ENCODE assay signal across 8 cellular contexts in genomic region chr6:117352466-117353081, GRCh38.
DNase-seq lines count a peak whose midpoint lies in the region; ATAC-seq and TF ChIP-seq lines count a peak whose summit lies in the region.

No MANE protein-coding gene starts in this region.

- no peaks in the 10 kb centered on the region for H3K9me3 ChIP-seq in right lobe of liver
- no peaks in the 10 kb centered on the region for H3K9me3 ChIP-seq in sigmoid colon

- peak; percentile 24 for DNase-seq in SIG-M5 treated with dmso at 0.1 percent for 504 hours (lab: John Stamatoyannopoulos, UW; ENCODE audit: unreplicated experiment)
- no peak for DNase-seq in SIG-M5 (lab: John Stamatoyannopoulos, UW)
- DNase-seq in SW480 (ENCODE audit: low spot score): peak; percentile 13
- DNase-seq in right lobe of liver: no peak
- DNase-seq in sigmoid colon: no peak
- no peak for DNase-seq in NCI-H524 treated with DMSO at 0.1 percent for 48 hours (lab: John Stamatoyannopoulos, UW)
- no peak for DNase-seq in hepatic stellate cell (ENCODE audit: low spot score)

- no peaks in the 10 kb centered on the region for H3K27me3 ChIP-seq in right lobe of liver
- no peaks in the 10 kb centered on the region for H3K27me3 ChIP-seq in sigmoid colon

- intact Hi-C loops in right lobe of liver (cut with DNase I): no loop called here
- intact Hi-C loops in sigmoid colon (cut with DNase I): no loop called here

- TF ChIP-seq EP300 in sigmoid colon (IDR thresholded peaks at IDR 0.05): no peak

- H3K36me3 ChIP-seq in right lobe of liver (no peaks in the 10 kb centered on the region), sigmoid colon (no peaks in the 10 kb centered on the region)

- no peak overlapping the region for H3K27ac ChIP-seq in right lobe of liver
- no peak overlapping the region for H3K27ac ChIP-seq in sigmoid colon

- 23% methylated on average over 3 of the region's 3 CpGs for WGBS in right lobe of liver (ENCODE audit: insufficient coverage, low coverage, low lambda C conversion rate, missing lambda C conversion rate)
- WGBS in sigmoid colon, 2 donors: 44 to 62% methylated on average over 3 of the region's 3 CpGs

- H3K4me1 ChIP-seq in right lobe of liver (no peaks in the 10 kb centered on the region), sigmoid colon (no peaks in the 10 kb centered on the region)

- H3K4me3 ChIP-seq in right lobe of liver (no peak overlapping the region), sigmoid colon (no peak overlapping the region)

- TF ChIP-seq POLR2A in right lobe of liver (IDR thresholded peaks at IDR 0.05) (no peak), sigmoid colon (IDR thresholded peaks at IDR 0.05) (no peak)

- TF ChIP-seq CTCF in right lobe of liver (IDR thresholded peaks at IDR 0.05): peak; percentile 40 to 56 (median 50)
- peak in 1 of 4 experiments; percentile 9 for TF ChIP-seq CTCF in sigmoid colon (IDR thresholded peaks at IDR 0.05)

- peak; percentile 66 for ATAC-seq in HG03066 (IDR thresholded peaks at IDR 0.05; ENCODE audit: low read depth, unreplicated experiment)
- peak; percentile 72 to 87 (median 78) for ATAC-seq in right lobe of liver

Comparison
In these comparisons a context has a peak if more than half of its experiments do, and no peak if none do; other contexts are left out.
1. DNase-seq: peak in SIG-M5 treated with dmso at 0.1 percent for 504 hours (single experiment) and SW480 (single experiment); none in SIG-M5 (single experiment), right lobe of liver (0 of 3), sigmoid colon (single experiment), NCI-H524 treated with DMSO at 0.1 percent for 48 hours (single experiment) and hepatic stellate cell (single experiment).